8 cellular contexts compared by ENCODE assay signal in genomic region chr11:128695539-128696221, GRCh38. TPM values are rescaled to one million over a fixed set of nuclear protein-coding genes. Genes with fewer than 3 reads are reported as not detected.
DNase-seq lines count a peak whose midpoint lies in the region; ATAC-seq lines count a peak whose summit lies in the region.

No MANE protein-coding gene starts in this region.

- ATAC-seq in activated CD8-positive, alpha-beta memory T cell treated with anti-CD3 and anti-CD28 coated beads, Interleukin-2, amount 10 ng/mL, durations not matched to agents 7 days and 5 days: peak; percentile 40
- ATAC-seq in GM18517 (IDR thresholded peaks at IDR 0.05; ENCODE audit: unreplicated experiment): no peak

- H3K36me3 ChIP-seq in HUES48 (ENCODE audit: control insufficient read depth, insufficient read depth, low read length) (no peaks in the 10 kb centered on the region), iPS-15b (ENCODE audit: control insufficient read depth, insufficient read depth, low read length) (no peaks in the 10 kb centered on the region)

- H3K27ac ChIP-seq in HUES48 (ENCODE audit: low read depth, low read length): no peak overlapping the region

- peak; percentile 71 for DNase-seq in activated CD8-positive, alpha-beta memory T cell treated with anti-CD3 and anti-CD28 coated beads, Interleukin-2, amount 10 ng/mL, durations not matched to agents 7 days and 5 days
- DNase-seq in activated CD8-positive, alpha-beta memory T cell treated with anti-CD3 and anti-CD28 coated beads, Interleukin-2, amount 50 U/mL, for 4 hours: no peak
- no peak for DNase-seq in AG20443 (ENCODE audit: low spot score)

- H3K36me3 Mint-ChIP-seq in activated CD8-positive, alpha-beta memory T cell treated with anti-CD3 and anti-CD28 coated beads, Interleukin-2, amount 10 ng/mL, durations not matched to agents 7 days and 5 days: peaks cover 42% of the 10 kb centered on the region
- peaks cover 2% of the 10 kb centered on the region for H3K36me3 Mint-ChIP-seq in activated naive CD4-positive, alpha-beta T cell treated with anti-CD3 and anti-CD28 coated beads, Interleukin-2, amount 50 U/mL, for 24 hours
- peaks cover 6% of the 10 kb centered on the region for H3K36me3 Mint-ChIP-seq in stimulated activated naive CD8-positive, alpha-beta T cell treated with anti-CD3 and anti-CD28 coated beads, Interleukin-15, Interleukin-2, amounts not matched to agents 100 ng/mL and 50 ng/mL, for 24 hours (ENCODE audit: low read depth)

- H3K9me3 Mint-ChIP-seq in activated CD8-positive, alpha-beta memory T cell treated with anti-CD3 and anti-CD28 coated beads, Interleukin-2, amount 10 ng/mL, durations not matched to agents 7 days and 5 days (ENCODE audit: low read depth): no peaks in the 10 kb centered on the region
- no peaks in the 10 kb centered on the region for H3K9me3 Mint-ChIP-seq in activated naive CD4-positive, alpha-beta T cell treated with anti-CD3 and anti-CD28 coated beads, Interleukin-2, amount 50 U/mL, for 24 hours
- no peaks in the 10 kb centered on the region for H3K9me3 Mint-ChIP-seq in stimulated activated naive CD8-positive, alpha-beta T cell treated with anti-CD3 and anti-CD28 coated beads, Interleukin-15, Interleukin-2, amounts not matched to agents 100 ng/mL and 50 ng/mL, for 24 hours

- peak overlapping the region; percentile 82 for H3K4me3 Mint-ChIP-seq in activated CD8-positive, alpha-beta memory T cell treated with anti-CD3 and anti-CD28 coated beads, Interleukin-2, amount 10 ng/mL, durations not matched to agents 7 days and 5 days
- peak overlapping the region; percentile 89 for H3K4me3 Mint-ChIP-seq in activated naive CD4-positive, alpha-beta T cell treated with anti-CD3 and anti-CD28 coated beads, Interleukin-2, amount 50 U/mL, for 24 hours
- peak overlapping the region; percentile 85 for H3K4me3 Mint-ChIP-seq in stimulated activated naive CD8-positive, alpha-beta T cell treated with anti-CD3 and anti-CD28 coated beads, Interleukin-15, Interleukin-2, amounts not matched to agents 100 ng/mL and 50 ng/mL, for 24 hours

- H3K4me1 ChIP-seq in HUES48 (ENCODE audit: control insufficient read depth, insufficient read depth, low read length) (peaks cover 26% of the 10 kb centered on the region), iPS-15b (ENCODE audit: control insufficient read depth, insufficient read depth, low read length) (peaks cover 4% of the 10 kb centered on the region)

- H3K27ac Mint-ChIP-seq in activated CD8-positive, alpha-beta memory T cell treated with anti-CD3 and anti-CD28 coated beads, Interleukin-2, amount 10 ng/mL, durations not matched to agents 7 days and 5 days: peak overlapping the region; percentile 90
- peak overlapping the region; percentile 93 for H3K27ac Mint-ChIP-seq in activated naive CD4-positive, alpha-beta T cell treated with anti-CD3 and anti-CD28 coated beads, Interleukin-2, amount 50 U/mL, for 24 hours
- peak overlapping the region; percentile 88 for H3K27ac Mint-ChIP-seq in stimulated activated naive CD8-positive, alpha-beta T cell treated with anti-CD3 and anti-CD28 coated beads, Interleukin-15, Interleukin-2, amounts not matched to agents 100 ng/mL and 50 ng/mL, for 24 hours

- H3K27me3 ChIP-seq in HUES48 (ENCODE audit: control insufficient read depth, insufficient read depth, low read length): peaks cover 84% of the 10 kb centered on the region
- peaks cover 83% of the 10 kb centered on the region for H3K27me3 ChIP-seq in iPS-15b (ENCODE audit: control insufficient read depth, insufficient read depth, low read length)

- H3K27me3 Mint-ChIP-seq in activated CD8-positive, alpha-beta memory T cell treated with anti-CD3 and anti-CD28 coated beads, Interleukin-2, amount 10 ng/mL, durations not matched to agents 7 days and 5 days: peaks cover 15% of the 10 kb centered on the region
- no peaks in the 10 kb centered on the region for H3K27me3 Mint-ChIP-seq in activated naive CD4-positive, alpha-beta T cell treated with anti-CD3 and anti-CD28 coated beads, Interleukin-2, amount 50 U/mL, for 24 hours
- no peaks in the 10 kb centered on the region for H3K27me3 Mint-ChIP-seq in stimulated activated naive CD8-positive, alpha-beta T cell treated with anti-CD3 and anti-CD28 coated beads, Interleukin-15, Interleukin-2, amounts not matched to agents 100 ng/mL and 50 ng/mL, for 24 hours

- H3K4me3 ChIP-seq in HUES48 (ENCODE audit: low read depth, low read length): peak overlapping the region; percentile 63
- peak overlapping the region; percentile 58 for H3K4me3 ChIP-seq in iPS-15b (ENCODE audit: low read depth, low read length)

- H3K9me3 ChIP-seq in HUES48 (ENCODE audit: control insufficient read depth, insufficient read depth, low read length): no peaks in the 10 kb centered on the region
- no peaks in the 10 kb centered on the region for H3K9me3 ChIP-seq in iPS-15b (ENCODE audit: control insufficient read depth, insufficient read depth, low read length)

- peaks cover 53% of the 10 kb centered on the region for H3K4me1 Mint-ChIP-seq in activated CD8-positive, alpha-beta memory T cell treated with anti-CD3 and anti-CD28 coated beads, Interleukin-2, amount 10 ng/mL, durations not matched to agents 7 days and 5 days
- peaks cover 65% of the 10 kb centered on the region for H3K4me1 Mint-ChIP-seq in activated naive CD4-positive, alpha-beta T cell treated with anti-CD3 and anti-CD28 coated beads, Interleukin-2, amount 50 U/mL, for 24 hours
- H3K4me1 Mint-ChIP-seq in stimulated activated naive CD8-positive, alpha-beta T cell treated with anti-CD3 and anti-CD28 coated beads, Interleukin-15, Interleukin-2, amounts not matched to agents 100 ng/mL and 50 ng/mL, for 24 hours (ENCODE audit: low read depth): peaks cover 66% of the 10 kb centered on the region

- CTCF ChIA-PET in activated CD8-positive, alpha-beta memory T cell treated with anti-CD3 and anti-CD28 coated beads, Interleukin-2, amount 10 ng/mL, durations not matched to agents 7 days and 5 days (lab: Charles Lee): interaction anchor here (0.9 to 2.1 kb wide), 10 partner anchors 10 to 81 kb away, joined by 3 to 12 read pairs (median 6); no protein-coding TSS in a partner anchor

- H3K9ac ChIP-seq in HUES48 (ENCODE audit: low read depth, low read length): no peak overlapping the region
- no peak overlapping the region for H3K9ac ChIP-seq in iPS-15b (ENCODE audit: low read depth, low read length)

RNA-seq across cellular contexts. Expression of gene FLI1, which starts 1.8 kb away (rescaled TPM):
- total RNA-seq in activated CD8-positive, alpha-beta memory T cell treated with anti-CD3 and anti-CD28 coated beads, Interleukin-2, amount 10 ng/mL, durations not matched to agents 7 days and 5 days: 100 to 1,000 TPM in 1 of 2 experiments, 10 to 100 TPM in 1; 85.0 to 105 TPM
